8 cellular contexts compared by ENCODE assay signal in genomic region chr1:44031051-44031899, GRCh38. TPM values are rescaled to one million over a fixed set of nuclear protein-coding genes. Genes with fewer than 3 reads are reported as not detected.
A peak's percentile ranks its signal among the peaks of the same experiment; 100 is the strongest.
DNase-seq lines count a peak whose midpoint lies in the region; ATAC-seq and TF ChIP-seq lines count a peak whose summit lies in the region.

Gene SLC6A9 (minus strand): TSS chr1:44031462. CDS start chr1:44024277, 7,185 bp downstream.

- H3K4me3 Mint-ChIP-seq in HFFc6: peak within 1 kb of the TSS; percentile 86
- peak within 1 kb of the TSS; percentile 94 for H3K4me3 Mint-ChIP-seq in T-helper 17 cell
- H3K4me3 Mint-ChIP-seq in brain: peak within 1 kb of the TSS; percentile 87 to 93 (median 91)
- peak within 1 kb of the TSS; percentile 75 to 87 (median 79) for H3K4me3 Mint-ChIP-seq in immature natural killer cell

- H3K9me3 ChIP-seq in T-helper 17 cell (ENCODE audit: control insufficient read depth, low read length, poor library complexity, severe bottlenecking): no peaks in the 10 kb centered on the region

- peaks cover 30% of the 10 kb centered on the region for H3K4me1 ChIP-seq in ACC112 (ENCODE audit: control insufficient read depth, insufficient read depth, low read length, unreplicated experiment)

- no peaks in the 10 kb centered on the region for H3K9me3 Mint-ChIP-seq in HFFc6
- peaks cover 0 to 3% (median 0%) of the 10 kb centered on the region in 5 experiments for H3K9me3 Mint-ChIP-seq in brain
- no peaks in the 10 kb centered on the region for H3K9me3 Mint-ChIP-seq in immature natural killer cell

- peak; percentile 43 for DNase-seq in HFFc6
- peak in 2 of 3 donors; percentile 21 to 61 for DNase-seq in T-helper 17 cell
- DNase-seq in immature natural killer cell: peak in 1 of 3 donors; percentile 56
- peak; percentile 13 to 41 (median 31) for DNase-seq in stimulated activated CD4-positive, alpha-beta T cell treated with anti-CD3 and anti-CD28 coated beads, Interleukin-12 subunit alpha, Interleukin-12 subunit beta, amount 100 ng/mL, for 48 hours (ENCODE audit: low read depth in 2 of 3, low spot score in 1 of 3)

- H3K4me3 ChIP-seq in ACC112 (ENCODE audit: low read depth, low read length): peak within 1 kb of the TSS; percentile 84

- peaks cover 4% of the 10 kb centered on the region for H3K27me3 Mint-ChIP-seq in HFFc6 (ENCODE audit: insufficient read depth)
- no peaks in the 10 kb centered on the region for H3K27me3 Mint-ChIP-seq in T-helper 17 cell
- peaks cover 3% of the 10 kb centered on the region for H3K27me3 Mint-ChIP-seq in brain
- H3K27me3 Mint-ChIP-seq in immature natural killer cell (ENCODE audit: low read depth in 3 of 3): peaks cover 2 to 13% (median 5%) of the 10 kb centered on the region in 3 donors

- H2AFZ ChIP-seq in ACC112 (ENCODE audit: low read length, unreplicated experiment): peak within 1 kb of the TSS; percentile 78

- ATAC-seq in T-helper 17 cell (peak; percentile 27), GM18870 (IDR thresholded peaks at IDR 0.05; ENCODE audit: unreplicated experiment) (no peak), HG02571 (IDR thresholded peaks at IDR 0.05; ENCODE audit: unreplicated experiment) (no peak)

- H3K36me3 Mint-ChIP-seq in HFFc6 (ENCODE audit: low read depth) (no peaks in the 10 kb centered on the region; the same call in 1 of the 2 replicates), T-helper 17 cell (ENCODE audit: low read depth) (no peaks in the 10 kb centered on the region), brain (no peaks in the 10 kb centered on the region), immature natural killer cell (no peaks in the 10 kb centered on the region)

- no peak within 1 kb of the TSS for H3K27ac ChIP-seq in ACC112 (ENCODE audit: low read depth, low read length)

- H3K79me2 ChIP-seq in ACC112 (ENCODE audit: control insufficient read depth, insufficient read depth, low read length, unreplicated experiment): no peaks in the 10 kb centered on the region

- H3K27ac Mint-ChIP-seq in HFFc6: peak within 1 kb of the TSS; percentile 48
- peak within 1 kb of the TSS; percentile 75 for H3K27ac Mint-ChIP-seq in T-helper 17 cell
- peak within 1 kb of the TSS in 4 of 5 experiments; percentile 77 to 96 (median 90) for H3K27ac Mint-ChIP-seq in brain
- peak within 1 kb of the TSS in 4 of 6 donors; percentile 33 to 80 (median 46) for H3K27ac Mint-ChIP-seq in immature natural killer cell

- TF ChIP-seq CTCF in HFFc6 (IDR thresholded peaks at IDR 0.05) (no peak), brain (conservative IDR thresholded peaks at IDR 0.05) (no peak)

- H3K4me1 Mint-ChIP-seq in HFFc6 (ENCODE audit: low read depth) (peaks cover 42% of the 10 kb centered on the region), T-helper 17 cell (peaks cover 33% of the 10 kb centered on the region), brain (peaks cover 61% of the 10 kb centered on the region), immature natural killer cell (peaks cover 17 to 21% of the 10 kb centered on the region in 2 donors)

- no peaks in the 10 kb centered on the region for H3K27me3 ChIP-seq in ACC112 (ENCODE audit: insufficient read depth, low read length)

- no peaks in the 10 kb centered on the region for H3K36me3 ChIP-seq in ACC112 (ENCODE audit: insufficient read depth, low read length)

RNA-seq across cellular contexts. Expression of gene SLC6A9, which starts in this region (rescaled TPM):
- total RNA-seq in HFFc6 (2021; fragmentation: NEBNext Ultra II Directional; extraction: Animal tissue kit (Norgen Biotek cat#: 25700)): 10 to 100 TPM in 2 of 6 experiments, 1 to 10 TPM in 4; 8.3 to 11.0 (median 9.3) TPM
- total RNA-seq in T-helper 17 cell: under 1 TPM in 1 of 2 donors, not detected in 1; 0.62 TPM
- polyA plus RNA-seq in brain (ENCODE audit: insufficient read depth, low read depth, low replicate concordance) (26.0 TPM), immature natural killer cell (not detected)

Comparison
In these comparisons a context has a peak if more than half of its experiments do, and no peak if none do; other contexts are left out.
1. RNA of gene SLC6A9 (total RNA-seq): 8.3 to 11.0 TPM in HFFc6; 0.62 TPM in T-helper 17 cell; every median in the first group is over 4 times any median in the second.
2. RNA of gene SLC6A9 (polyA plus RNA-seq): 26.0 TPM in brain (single experiment); not detected in immature natural killer cell; every median in the first group is over 10 times any median in the second.
3. Peak in DNase-seq and ATAC-seq in T-helper 17 cell; RNA of the gene not detected or under 1 TPM.
4. Peak in every context shown above with its lines, with median percentiles within 50 percentile points of each other: H3K27ac Mint-ChIP-seq and H3K4me3 Mint-ChIP-seq.